In the genomic region with DNA sequence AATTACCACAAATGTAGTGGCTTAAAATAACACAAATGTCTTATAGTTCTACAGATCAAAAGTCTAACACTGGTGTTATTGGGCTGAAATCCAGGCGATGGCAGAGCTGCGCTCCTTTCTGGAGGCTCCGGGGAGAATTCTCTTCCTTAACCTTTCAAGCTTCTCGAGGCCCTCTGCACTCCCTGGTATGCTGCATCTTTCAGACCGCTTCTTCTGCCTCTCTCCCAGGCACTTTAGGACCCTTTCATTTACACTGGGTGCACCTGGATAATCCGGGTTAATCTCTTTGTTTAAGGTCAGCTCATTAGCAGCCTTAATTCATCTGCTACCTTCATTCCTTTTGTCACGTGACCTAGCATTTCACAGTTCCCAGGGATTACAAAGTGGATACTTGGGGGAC, we compare ENCODE assay signal across 15 cellular contexts.
DNase-seq lines count a peak whose midpoint lies in the region; TF ChIP-seq lines count a peak whose summit lies in the region.
"Had no signal": no experiment of that assay in that cellular context is flagged by ENCODE, and none has a peak within 500 bp of the region (broad histone marks: within the 10 kb centered on the region; RNA-seq: fewer than 3 reads in every experiment).

No MANE protein-coding gene starts in this region.

- POLR2A ChIA-PET in BJ (lab: Charles Lee): no interaction called here
- POLR2A ChIA-PET in activated CD4-positive, alpha-beta memory T cell treated with anti-CD3 and anti-CD28 coated beads for 36 hours (lab: Charles Lee): no interaction called here

- peaks cover 4% of the 10 kb centered on the region for H3K36me3 Mint-ChIP-seq in activated CD4-positive, alpha-beta memory T cell treated with anti-CD3 and anti-CD28 coated beads for 36 hours
- peaks cover 4% of the 10 kb centered on the region for H3K36me3 Mint-ChIP-seq in glutamatergic neuron (ENCODE audit: unreplicated experiment)

- DNase-seq in BJ (ENCODE audit: low read depth) (no peak), NCI-H2227 treated with DMSO at 0.1 percent for 48 hours (lab: John Stamatoyannopoulos, UW) (peak; percentile 5), mesenchymal stem cell (peak; percentile 41), NCI-H2196 treated with DMSO at 0.1 percent for 48 hours (lab: John Stamatoyannopoulos, UW; ENCODE audit: unreplicated experiment) (no peak), glutamatergic neuron (no peak), esophagus muscularis mucosa (ENCODE audit: extremely low spot score) (no peak)
- DNase-seq in activated CD4-positive, alpha-beta memory T cell treated with anti-CD3 and anti-CD28 coated beads for 36 hours: no peak
- DNase-seq: activated CD4-positive, alpha-beta T cell treated with anti-CD3 and anti-CD28 coated beads, Interleukin-2, amount 10 ng/mL, durations not matched to agents 7 days and 5 days; mucosa of descending colon; NCI-H2029; T-helper 17 cell had no signal

- peaks cover 1% of the 10 kb centered on the region for H3K27me3 Mint-ChIP-seq in activated CD4-positive, alpha-beta memory T cell treated with anti-CD3 and anti-CD28 coated beads for 36 hours
- H3K27me3 Mint-ChIP-seq in glutamatergic neuron (ENCODE audit: unreplicated experiment): peaks cover 2% of the 10 kb centered on the region
- H3K27me3 Mint-ChIP-seq: activated CD4-positive, alpha-beta T cell treated with anti-CD3 and anti-CD28 coated beads, Interleukin-2, amount 10 ng/mL, durations not matched to agents 7 days and 5 days; T-helper 17 cell had no signal

- peak; percentile 18; the same call in 1 of the 2 replicates for TF ChIP-seq CTCF in BJ (IDR thresholded peaks at IDR 0.05; ENCODE audit: insufficient read depth, low read depth, low read length)
- no peak for TF ChIP-seq CTCF in glutamatergic neuron (IDR thresholded peaks at IDR 0.05; ENCODE audit: partially characterized antibody, unreplicated experiment)
- TF ChIP-seq CTCF in esophagus muscularis mucosa (IDR thresholded peaks at IDR 0.05): no peak

- no peak overlapping the region for H4K91ac ChIP-seq in mesenchymal stem cell (ENCODE audit: low read length)

- H3K9ac ChIP-seq in mesenchymal stem cell (ENCODE audit: low read length): no peak overlapping the region

- H3K4me1 Mint-ChIP-seq in activated CD4-positive, alpha-beta memory T cell treated with anti-CD3 and anti-CD28 coated beads for 36 hours (ENCODE audit: low read depth): peaks cover 20% of the 10 kb centered on the region
- peaks cover 3% of the 10 kb centered on the region for H3K4me1 Mint-ChIP-seq in glutamatergic neuron (ENCODE audit: low read depth, unreplicated experiment)
- H3K4me1 Mint-ChIP-seq: B cell had no signal

- H2BK5ac ChIP-seq in mesenchymal stem cell (ENCODE audit: low read depth, low read length, poor library complexity, severe bottlenecking): no peak overlapping the region

- TF ChIP-seq EP300 in esophagus muscularis mucosa (IDR thresholded peaks at IDR 0.05): no peak

- intact Hi-C loops in activated CD4-positive, alpha-beta memory T cell treated with anti-CD3 and anti-CD28 coated beads for 36 hours (cut with micrococcal nuclease): no loop called here
- intact Hi-C loops in esophagus muscularis mucosa (cut with DNase I): no loop called here

- no peak overlapping the region for H3K4ac ChIP-seq in mesenchymal stem cell (ENCODE audit: low read depth in 1 of 2, low read length in 2 of 2)

- H2AK5ac ChIP-seq in mesenchymal stem cell (ENCODE audit: low read length, severe bottlenecking): no peak overlapping the region

- no peaks in the 10 kb centered on the region for H3K79me1 ChIP-seq in mesenchymal stem cell (replicated peaks; ENCODE audit: low read length, poor library complexity, severe bottlenecking)

- H2BK120ac ChIP-seq in mesenchymal stem cell (ENCODE audit: low read depth, low read length): no peak overlapping the region

- H3K27me3 ChIP-seq in BJ (ENCODE audit: control insufficient read depth, insufficient read depth, low read length) (peaks cover 1% of the 10 kb centered on the region; the same call in 1 of the 2 replicates), mesenchymal stem cell (ENCODE audit: control insufficient read depth in 1 of 2, insufficient read depth in 1 of 2, low read length in 2 of 2) (no peaks in the 10 kb centered on the region), esophagus muscularis mucosa (no peaks in the 10 kb centered on the region)
- H3K27me3 ChIP-seq: right atrium auricular region had no signal

- no peak overlapping the region for H3K27ac Mint-ChIP-seq in activated CD4-positive, alpha-beta memory T cell treated with anti-CD3 and anti-CD28 coated beads for 36 hours
- H3K27ac Mint-ChIP-seq in glutamatergic neuron (ENCODE audit: unreplicated experiment): no peak overlapping the region
- H3K27ac Mint-ChIP-seq: activated CD4-positive, alpha-beta T cell treated with anti-CD3 and anti-CD28 coated beads, Interleukin-2, amount 10 ng/mL, durations not matched to agents 7 days and 5 days; B cell; stimulated activated naive CD8-positive, alpha-beta T cell treated with anti-CD3 and anti-CD28 coated beads, Interleukin-15, Interleukin-2, amounts not matched to agents 100 ng/mL and 50 ng/mL, for 24 hours; T-helper 17 cell had no signal

- H3K27ac ChIP-seq in cingulate gyrus (ENCODE audit: low read depth, low read length) (peak overlapping the region; percentile 32), mesenchymal stem cell (ENCODE audit: low read length, poor library complexity, severe bottlenecking) (no peak overlapping the region), esophagus muscularis mucosa (replicated peaks in 1 of 4) (no peak overlapping the region)
- H3K27ac ChIP-seq: right atrium auricular region had no signal

- CTCF ChIA-PET in BJ (lab: Yijun Ruan, JAX): interaction anchor here (2.4 to 2.9 kb wide), 2 partner anchors 14 to 117 kb away, joined by 13 read pairs; no protein-coding TSS in a partner anchor
- CTCF ChIA-PET in activated CD4-positive, alpha-beta memory T cell treated with anti-CD3 and anti-CD28 coated beads for 36 hours (lab: Charles Lee): interaction anchor here (0.8 to 1.2 kb wide), 2 partner anchors 64 to 118 kb away, joined by 3 read pairs; no protein-coding TSS in a partner anchor

- no peak overlapping the region for H2BK12ac ChIP-seq in mesenchymal stem cell (ENCODE audit: low read length in 2 of 2)

- no peak overlapping the region for H2AFZ ChIP-seq in mesenchymal stem cell (ENCODE audit: low read depth, low read length)

- H3K9me3 ChIP-seq in mesenchymal stem cell (ENCODE audit: control insufficient read depth, low read length) (no peaks in the 10 kb centered on the region), esophagus muscularis mucosa (peaks cover 0 to 5% (median 0%) of the 10 kb centered on the region in 4 donors)
- H3K9me3 ChIP-seq: mucosa of descending colon, right atrium auricular region had no signal

- no peak overlapping the region for H4K8ac ChIP-seq in mesenchymal stem cell (ENCODE audit: low read length)

- peaks cover 4% of the 10 kb centered on the region for H3K9me3 Mint-ChIP-seq in activated CD4-positive, alpha-beta memory T cell treated with anti-CD3 and anti-CD28 coated beads for 36 hours
- peaks cover 3% of the 10 kb centered on the region for H3K9me3 Mint-ChIP-seq in glutamatergic neuron (ENCODE audit: unreplicated experiment)

- TF ChIP-seq POLR2A in esophagus muscularis mucosa (IDR thresholded peaks at IDR 0.05; ENCODE audit: low read depth): no peak

- no peak overlapping the region for H3K4me3 Mint-ChIP-seq in activated CD4-positive, alpha-beta memory T cell treated with anti-CD3 and anti-CD28 coated beads for 36 hours
- H3K4me3 Mint-ChIP-seq in glutamatergic neuron (ENCODE audit: unreplicated experiment): no peak overlapping the region
- H3K4me3 Mint-ChIP-seq: activated CD4-positive, alpha-beta T cell treated with anti-CD3 and anti-CD28 coated beads, Interleukin-2, amount 10 ng/mL, durations not matched to agents 7 days and 5 days; B cell; stimulated activated naive CD8-positive, alpha-beta T cell treated with anti-CD3 and anti-CD28 coated beads, Interleukin-15, Interleukin-2, amounts not matched to agents 100 ng/mL and 50 ng/mL, for 24 hours; T-helper 17 cell had no signal

- H3K14ac ChIP-seq in mesenchymal stem cell (ENCODE audit: low read length in 2 of 2): no peak overlapping the region

- WGBS in mesenchymal stem cell: 30% methylated on average over 7 of the region's 7 CpGs
- 67% methylated on average over 7 of the region's 7 CpGs for WGBS in esophagus muscularis mucosa

- H3K4me2 ChIP-seq in mesenchymal stem cell (ENCODE audit: low read length, poor library complexity, severe bottlenecking): no peak overlapping the region

- H3K4me3 ChIP-seq in BJ (ENCODE audit: low read depth, low read length) (no peak overlapping the region), mesenchymal stem cell (ENCODE audit: insufficient read depth in 1 of 2, low read depth in 1 of 2, low read length in 2 of 2) (no peak overlapping the region), esophagus muscularis mucosa (no peak overlapping the region)
- H3K4me3 ChIP-seq: mucosa of descending colon, right atrium auricular region had no signal

- H2BK15ac ChIP-seq in mesenchymal stem cell (ENCODE audit: low read depth, poor library complexity, severe bottlenecking): no peak overlapping the region

- H3K23ac ChIP-seq in mesenchymal stem cell (ENCODE audit: low read length in 2 of 2): no peak overlapping the region

- no peaks in the 10 kb centered on the region for H3K36me3 ChIP-seq in BJ (ENCODE audit: control insufficient read depth, insufficient read depth, low read length)
- no peaks in the 10 kb centered on the region for H3K36me3 ChIP-seq in mesenchymal stem cell (ENCODE audit: control insufficient read depth in 1 of 2, insufficient read depth in 2 of 2, low read depth in 1 of 2, low read length in 2 of 2)
- no peaks in the 10 kb centered on the region for H3K36me3 ChIP-seq in esophagus muscularis mucosa
- H3K36me3 ChIP-seq: right atrium auricular region had no signal

- H3K18ac ChIP-seq in mesenchymal stem cell (ENCODE audit: low read depth in 1 of 2, low read length in 2 of 2): no peak overlapping the region

- H3K4me1 ChIP-seq in mesenchymal stem cell (ENCODE audit: control insufficient read depth, insufficient read depth, low read depth, low read length) (peaks cover 5% of the 10 kb centered on the region), esophagus muscularis mucosa (peaks cover 7 to 13% (median 9%) of the 10 kb centered on the region in 4 donors)

Comparison
In these comparisons a context has a peak if more than half of its experiments do, and no peak if none do; other contexts are left out.
1. DNase-seq: peak in NCI-H2227 treated with DMSO at 0.1 percent for 48 hours (single experiment) and mesenchymal stem cell (single experiment); none in BJ (single experiment), NCI-H2196 treated with DMSO at 0.1 percent for 48 hours (single experiment), activated CD4-positive, alpha-beta memory T cell treated with anti-CD3 and anti-CD28 coated beads for 36 hours (single experiment), glutamatergic neuron (single experiment) and esophagus muscularis mucosa (single experiment).